In genomic region chr2:74849228-74849892, GRCh38 we compare ENCODE assay signal across 8 cellular contexts.
DNase-seq lines count a peak whose midpoint lies in the region; ATAC-seq lines count a peak whose summit lies in the region.

No MANE protein-coding gene starts in this region.

- peak; percentile 86 for ATAC-seq in GM18511 (IDR thresholded peaks at IDR 0.05; ENCODE audit: unreplicated experiment)
- peak; percentile 86 for ATAC-seq in HG02588 (IDR thresholded peaks at IDR 0.05; ENCODE audit: unreplicated experiment)

- DNase-seq in NAMALWA (ENCODE audit: low spot score) (peak; percentile 52), iris pigment epithelial cell (ENCODE audit: low read depth) (peak; percentile 63), superior temporal gyrus (ENCODE audit: extremely low spot score) (peak; percentile 24), NCI-H146 (lab: John Stamatoyannopoulos, UW) (no peak), HCEC 1CT (no peak)
- DNase-seq in activated effector memory CD4-positive, alpha-beta T cell treated with anti-CD3 and anti-CD28 coated beads, Interleukin-2, amount 50 U/mL, for 16 hours, result peak; percentile 78

Comparison
In these comparisons a context has a peak if more than half of its experiments do, and no peak if none do; other contexts are left out.
1. DNase-seq: peak in NAMALWA (single experiment), activated effector memory CD4-positive, alpha-beta T cell treated with anti-CD3 and anti-CD28 coated beads, Interleukin-2, amount 50 U/mL, for 16 hours (single experiment), iris pigment epithelial cell (single experiment) and superior temporal gyrus (single experiment); none in NCI-H146 (single experiment) and HCEC 1CT (single experiment).